In genomic region chr9:34589371-34589655, GRCh38 we compare ENCODE assay signal across 14 cellular contexts. TPM values are rescaled to one million over a fixed set of nuclear protein-coding genes. Genes with fewer than 3 reads are reported as not detected.
DNase-seq lines count a peak whose midpoint lies in the region; ATAC-seq and TF ChIP-seq lines count a peak whose summit lies in the region.
"Had no signal": no experiment of that assay in that cellular context is flagged by ENCODE, and none has a peak within 500 bp of the region (broad histone marks: within the 10 kb centered on the region; RNA-seq: fewer than 3 reads in every experiment).

No MANE protein-coding gene starts in this region.

- H3K4me3 Mint-ChIP-seq in natural killer cell, result no peak overlapping the region

- H3K4me2 ChIP-seq in BLaER1 treated with 17β-estradiol and CSF1 and Interleukin-3, amounts not matched to agents 10 nM and 100 nM, result peak overlapping the region; percentile 81 to 96 (median 89)

- H3K27me3 ChIP-seq in BLaER1 treated with 17β-estradiol and CSF1 and Interleukin-3, amounts not matched to agents 10 nM and 100 nM, result peaks cover 93 to 100% (median 100%) of the 10 kb centered on the region in 11 experiments
- H3K27me3 ChIP-seq in ascending aorta, result peaks cover 15% of the 10 kb centered on the region
- peaks cover 5 to 30% (median 7%) of the 10 kb centered on the region in 3 donors for H3K27me3 ChIP-seq in skeletal muscle tissue (ENCODE audit: control insufficient read depth in 3 of 3, insufficient read depth in 3 of 3, low read length in 3 of 3)

- TF ChIP-seq POLR2A in lower leg skin (IDR thresholded peaks at IDR 0.05), result no peak

- H3K36me3 Mint-ChIP-seq in natural killer cell, result no peaks in the 10 kb centered on the region
- H3K36me3 Mint-ChIP-seq: CD4-positive, CD25-positive, alpha-beta regulatory T cell had no signal

- H3K9ac ChIP-seq in BLaER1 treated with 17β-estradiol and CSF1 and Interleukin-3, amounts not matched to agents 10 nM and 100 nM, result 0 out of 22 replicates have a peak overlapping the region, but pooled peaks of 2 of the 11 experiments have one; percentile 5 to 13
- peak overlapping the region; percentile 50 to 85 (median 59) for H3K9ac ChIP-seq in skeletal muscle tissue (ENCODE audit: low read depth in 1 of 3, low read length in 3 of 3)

- H3K9me3 Mint-ChIP-seq in natural killer cell, result no peaks in the 10 kb centered on the region
- H3K9me3 Mint-ChIP-seq: activated B cell treated with CpG ODN at 0.5 μM for 24 hours had no signal

- 3% methylated on average over 6 of the region's 38 CpGs; no CpG with 5 or more reads in 1 of the 2 donors for WGBS in lower leg skin, 2 donors

- H3K4me3 ChIP-seq in BLaER1 treated with 17β-estradiol and CSF1 and Interleukin-3, amounts not matched to agents 10 nM and 100 nM, result peak overlapping the region; percentile 42 to 69 (median 59)
- H3K4me3 ChIP-seq in ascending aorta (peak overlapping the region; percentile 66 to 72), lower leg skin (ENCODE audit: low read depth, poor library complexity, severe bottlenecking) (peak overlapping the region; percentile 44), skeletal muscle tissue (ENCODE audit: low read length in 3 of 3) (peak overlapping the region; percentile 72 to 79 (median 75))
- H3K4me3 ChIP-seq: SJSA1 had no signal

- no peaks in the 10 kb centered on the region for H3K36me3 ChIP-seq in BLaER1 treated with 17β-estradiol and CSF1 and Interleukin-3, amounts not matched to agents 10 nM and 100 nM
- H3K36me3 ChIP-seq in ascending aorta (no peaks in the 10 kb centered on the region), skeletal muscle tissue (ENCODE audit: control insufficient read depth in 3 of 3, insufficient read depth in 3 of 3, low read length in 3 of 3) (no peaks in the 10 kb centered on the region)
- H3K36me3 ChIP-seq: SJSA1 had no signal

- H3K27me3 Mint-ChIP-seq in natural killer cell (ENCODE audit: low read depth in 2 of 2), result peaks cover 66 to 67% of the 10 kb centered on the region in 2 donors

- H3K9me3 ChIP-seq in BLaER1 treated with 17β-estradiol and CSF1 and Interleukin-3, amounts not matched to agents 10 nM and 100 nM (replicated peaks in 1 of 11), result 0 out of 22 replicates have a peak, but pooled peaks cover 0 to 5% (median 0%) of the 10 kb centered on the region in 11 experiments
- H3K9me3 ChIP-seq in ascending aorta, result no peaks in the 10 kb centered on the region
- H3K9me3 ChIP-seq in skeletal muscle tissue (ENCODE audit: control insufficient read depth in 3 of 3, low read length in 3 of 3), result no peaks in the 10 kb centered on the region
- H3K9me3 ChIP-seq: SJSA1 had no signal

- H3K27ac Mint-ChIP-seq in natural killer cell, result no peak overlapping the region
- H3K27ac Mint-ChIP-seq: activated B cell treated with CpG ODN at 0.5 μM for 24 hours; CD4-positive, CD25-positive, alpha-beta regulatory T cell had no signal

- H3K4me1 ChIP-seq in BLaER1 treated with 17β-estradiol and CSF1 and Interleukin-3, amounts not matched to agents 10 nM and 100 nM, result peaks cover 57 to 66% (median 63%) of the 10 kb centered on the region in 10 experiments
- H3K4me1 ChIP-seq in ascending aorta, result peaks cover 6 to 42% of the 10 kb centered on the region in 2 donors
- peaks cover 61 to 86% (median 81%) of the 10 kb centered on the region in 3 donors for H3K4me1 ChIP-seq in skeletal muscle tissue (ENCODE audit: control insufficient read depth in 3 of 3, insufficient read depth in 3 of 3, low read length in 3 of 3)
- H3K4me1 ChIP-seq: SJSA1 had no signal

- peaks cover 0 to 92% (median 61%) of the 10 kb centered on the region in 11 experiments; a peak in 19 of 22 replicates for H4K20me1 ChIP-seq in BLaER1 treated with 17β-estradiol and CSF1 and Interleukin-3, amounts not matched to agents 10 nM and 100 nM

- H3K27ac ChIP-seq in BLaER1 treated with 17β-estradiol and CSF1 and Interleukin-3, amounts not matched to agents 10 nM and 100 nM, result no peak overlapping the region
- H3K27ac ChIP-seq in ascending aorta, result no peak overlapping the region
- no peak overlapping the region for H3K27ac ChIP-seq in skeletal muscle tissue (ENCODE audit: low read depth, low read length)
- H3K27ac ChIP-seq: epithelial cell of prostate, SJSA1 had no signal

- intact Hi-C loops in ascending aorta (cut with DNase I) (loop anchor here (1.0 kb wide), 1 partner anchor 66 kb away; no protein-coding TSS in a partner anchor), lower leg skin (cut with DNase I; ENCODE audit: low total_unique reads) (no loop called here), natural killer cell (cut with micrococcal nuclease) (no loop called here)

- ATAC-seq in natural killer cell, result no peak

- peaks cover 9 to 47% of the 10 kb centered on the region in 2 donors for H3K4me1 Mint-ChIP-seq in natural killer cell

- no peak for DNase-seq in ascending aorta (ENCODE audit: low spot score in 2 of 2)
- no peak for DNase-seq in lower leg skin (ENCODE audit: low spot score in 2 of 2)
- no peak for DNase-seq in natural killer cell
- no peak for DNase-seq in ureter (ENCODE audit: low spot score)
- DNase-seq in 8988T, result no peak
- no peak for DNase-seq in NCI-H446 treated with DMSO at 0.1 percent for 48 hours (lab: John Stamatoyannopoulos, UW)
- DNase-seq: activated B cell treated with CpG ODN at 0.5 μM for 24 hours; CD4-positive, CD25-positive, alpha-beta regulatory T cell; NCI-H1417 treated with DMSO at 0.1 percent for 48 hours had no signal

- TF ChIP-seq CTCF in ascending aorta (IDR thresholded peaks at IDR 0.05) (no peak), lower leg skin (IDR thresholded peaks at IDR 0.05) (no peak), natural killer cell (IDR thresholded peaks at IDR 0.05) (no peak)

RNA-seq across cellular contexts. Expression of gene CNTFR, which starts 0.2 kb away (rescaled TPM):
- total RNA-seq in ascending aorta (4.7 TPM), lower leg skin (10 to 100 TPM in 1 of 4 donors, 1 to 10 TPM in 3; 2.5 to 13.4 (median 3.9) TPM), skeletal muscle tissue (3.1 TPM), natural killer cell (not detected), ureter (9.4 TPM)
- total RNA-seq: activated B cell treated with CpG ODN at 0.5 μM for 24 hours; CD4-positive, CD25-positive, alpha-beta regulatory T cell; HT1080; SJSA1 had no signal

RNA-seq across cellular contexts. Expression of gene RPP25L, which starts 22.6 kb away (rescaled TPM):
- total RNA-seq in ascending aorta, result 7.2 TPM
- 10 to 100 TPM; 17.0 to 39.0 (median 26.6) TPM for total RNA-seq in lower leg skin
- 25.6 TPM for total RNA-seq in skeletal muscle tissue
- total RNA-seq in natural killer cell, result 10 to 100 TPM in 1 of 3 donors, 1 to 10 TPM in 2; 9.3 to 15.0 (median 9.8) TPM
- total RNA-seq in ureter, result 26.0 TPM

RNA-seq across cellular contexts. Expression of gene DCTN3, which starts 31.0 kb away (rescaled TPM):
- total RNA-seq in ascending aorta, result 31.7 TPM
- 100 to 1,000 TPM in 3 of 4 donors, 10 to 100 TPM in 1; 80.8 to 166 (median 127) TPM for total RNA-seq in lower leg skin
- total RNA-seq in skeletal muscle tissue, result 67.8 TPM
- total RNA-seq in natural killer cell, result 100 to 1,000 TPM; 135 to 171 (median 147) TPM
- total RNA-seq in ureter, result 86.8 TPM

RNA-seq across cellular contexts. Expression of gene ARID3C, which starts 39.6 kb away (rescaled TPM):
- total RNA-seq in ascending aorta, result not detected
- total RNA-seq in lower leg skin, result under 1 TPM in 2 of 4 donors, not detected in 2; 0.23 to 0.34 TPM
- not detected for total RNA-seq in skeletal muscle tissue
- under 1 TPM in 2 of 3 donors, not detected in 1; 0.24 to 0.77 TPM for total RNA-seq in natural killer cell
- total RNA-seq in ureter, result not detected
- total RNA-seq: activated B cell treated with CpG ODN at 0.5 μM for 24 hours; CD4-positive, CD25-positive, alpha-beta regulatory T cell; HT1080; SJSA1 had no signal

RNA-seq across cellular contexts. Expression of gene SIGMAR1, which starts 48.3 kb away (rescaled TPM):
- total RNA-seq in ascending aorta (61.3 TPM), lower leg skin (100 to 1,000 TPM in 3 of 4 donors, 10 to 100 TPM in 1; 99.1 to 130 (median 107) TPM), skeletal muscle tissue (14.1 TPM), natural killer cell (10 to 100 TPM; 22.1 to 29.8 (median 23.0) TPM), ureter (56.8 TPM)
